In the genomic region with DNA sequence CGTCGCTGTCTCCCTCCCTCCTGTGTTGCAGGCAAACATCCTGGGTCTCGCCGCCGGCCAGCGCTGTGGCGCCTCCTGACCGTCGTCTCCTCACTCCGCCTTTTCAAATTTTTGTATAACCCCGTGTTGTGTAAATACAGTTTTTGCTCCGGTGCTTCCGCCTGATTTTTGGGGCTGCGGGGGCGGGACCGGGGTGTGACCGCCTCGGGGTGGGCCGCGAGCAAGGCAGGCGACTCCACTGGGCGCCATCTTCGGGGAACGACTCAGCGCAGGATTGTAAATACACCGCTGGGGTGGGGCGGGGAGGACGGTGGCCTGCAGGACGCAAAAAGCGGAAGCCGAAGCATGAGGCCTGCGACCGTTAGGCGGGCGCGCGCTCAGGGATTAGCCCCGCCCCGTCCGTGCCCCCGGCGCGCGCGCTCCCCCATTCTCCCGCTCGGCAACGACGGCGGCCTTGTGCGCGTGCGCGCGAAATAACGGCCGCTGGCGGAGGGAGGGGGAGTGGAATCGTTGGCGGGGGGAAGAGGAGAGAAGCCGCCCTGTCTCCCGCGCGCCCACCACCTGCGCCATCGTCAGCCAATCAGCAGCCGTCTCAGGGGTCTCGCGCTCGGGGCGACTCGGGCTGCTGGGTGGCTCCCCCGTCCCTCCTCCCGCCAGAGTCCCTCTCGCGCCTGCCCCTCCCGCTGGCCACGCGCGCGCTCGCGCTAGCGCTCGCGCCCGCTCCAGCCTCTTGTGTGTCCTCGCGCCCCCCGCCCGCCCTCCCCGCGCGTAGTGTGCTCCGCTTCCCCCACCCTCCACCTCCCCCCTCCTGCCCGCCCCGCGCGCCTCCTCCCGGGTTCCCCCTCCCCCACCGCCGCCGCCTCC, we compare ENCODE assay signal across 8 cellular contexts. TPM values are rescaled to one million over a fixed set of nuclear protein-coding genes. Genes with fewer than 3 reads are reported as not detected.
DNase-seq lines count a peak whose midpoint lies in the region; ATAC-seq and TF ChIP-seq lines count a peak whose summit lies in the region.

No MANE protein-coding gene starts in this region.

- CTCF ChIA-PET in PC-3 (lab: Charles Lee): no interaction called here

- peak overlapping the region; percentile 61 for H2AFZ ChIP-seq in PC-3 (ENCODE audit: low read length)

- H3K4me1 Mint-ChIP-seq in IgD-negative memory B cell: peaks cover 23 to 28% (median 26%) of the 10 kb centered on the region in 3 donors
- peaks cover 39% of the 10 kb centered on the region for H3K4me1 Mint-ChIP-seq in activated T-cell treated with anti-CD3 and anti-CD28 coated beads, Interleukin-2, amount 50 U/mL, for 24 hours (ENCODE audit: low read depth)

- H3K4me2 ChIP-seq in PC-3 (ENCODE audit: low read length): peak overlapping the region; percentile 89

- peaks cover 29% of the 10 kb centered on the region for H3K4me1 ChIP-seq in PC-3 (ENCODE audit: insufficient read depth, low read length)

- H3K36me3 ChIP-seq in PC-3 (ENCODE audit: low read depth, low read length): peaks cover 10% of the 10 kb centered on the region; the same call in 1 of the 2 replicates

- TF ChIP-seq CTCF in PC-3 (conservative IDR thresholded peaks at IDR 0.05; ENCODE audit: low read depth, low read length) (no peak), epithelial cell of proximal tubule (conservative IDR thresholded peaks at IDR 0.05; ENCODE audit: low read depth, low read length) (no peak)

- no peaks in the 10 kb centered on the region for H3K9me3 Mint-ChIP-seq in IgD-negative memory B cell
- H3K9me3 Mint-ChIP-seq in activated T-cell treated with anti-CD3 and anti-CD28 coated beads, Interleukin-2, amount 50 U/mL, for 24 hours: no peaks in the 10 kb centered on the region

- BruUV-seq in PC-3 (replicated peaks; lab: Mats Ljungman, UMichigan): no TSS peak

- no peaks in the 10 kb centered on the region for H3K27me3 Mint-ChIP-seq in IgD-negative memory B cell
- no peaks in the 10 kb centered on the region for H3K27me3 Mint-ChIP-seq in activated T-cell treated with anti-CD3 and anti-CD28 coated beads, Interleukin-2, amount 50 U/mL, for 24 hours

- POLR2A ChIA-PET in PC-3 (lab: Charles Lee; ENCODE audit: unreplicated experiment): interaction anchor here (0.5 kb wide), 1 partner anchor 9 kb away, joined by 4 read pairs; no protein-coding TSS in a partner anchor

- H3K9ac ChIP-seq in PC-3 (ENCODE audit: low read length): peak overlapping the region; percentile 79

- intact Hi-C loops in PC-3 (cut with micrococcal nuclease): loop anchor here (5.0 kb wide), 1 partner anchor 103 kb away; no protein-coding TSS in a partner anchor

- H3K79me2 ChIP-seq in PC-3 (ENCODE audit: low read length): peaks cover 32% of the 10 kb centered on the region

- peak overlapping the region; percentile 68 for H3K4me3 ChIP-seq in PC-3 (ENCODE audit: low read length)
- peak overlapping the region; percentile 81 for H3K4me3 ChIP-seq in epithelial cell of proximal tubule (ENCODE audit: low read depth, low read length)

- H3K27ac ChIP-seq in PC-3 (ENCODE audit: low read length): peak overlapping the region; percentile 75

- no peaks in the 10 kb centered on the region for H3K9me2 ChIP-seq in PC-3 (replicated peaks; ENCODE audit: low read length)

- ATAC-seq in GM21529 (IDR thresholded peaks at IDR 0.05; ENCODE audit: unreplicated experiment): peak; percentile 52
- peak; percentile 45 for ATAC-seq in PC-3

- peak overlapping the region; percentile 95 to 100 (median 99) for H3K27ac Mint-ChIP-seq in IgD-negative memory B cell
- peak overlapping the region; percentile 99 for H3K27ac Mint-ChIP-seq in activated T-cell treated with anti-CD3 and anti-CD28 coated beads, Interleukin-2, amount 50 U/mL, for 24 hours

- peaks cover 5% of the 10 kb centered on the region for H3K36me3 Mint-ChIP-seq in IgD-negative memory B cell
- peaks cover 76% of the 10 kb centered on the region for H3K36me3 Mint-ChIP-seq in activated T-cell treated with anti-CD3 and anti-CD28 coated beads, Interleukin-2, amount 50 U/mL, for 24 hours (ENCODE audit: low read depth)

- H3F3A ChIP-seq in PC-3 (ENCODE audit: low read length, unreplicated experiment): no peaks in the 10 kb centered on the region

- 0 out of 2 replicates have a peak, but pooled peaks cover 6% of the 10 kb centered on the region for H4K20me1 ChIP-seq in PC-3 (ENCODE audit: low read length)

- peak; percentile 96 for DNase-seq in DMS153 (lab: John Stamatoyannopoulos, UW)
- peak; percentile 93 for DNase-seq in PC-3
- peak; percentile 98 for DNase-seq in activated T-cell treated with anti-CD3 and anti-CD28 coated beads, Interleukin-2, amount 50 U/mL, for 24 hours
- no peak for DNase-seq in epithelial cell of proximal tubule (ENCODE audit: low read depth)
- DNase-seq in mucosa of gallbladder (ENCODE audit: low spot score): peak; percentile 98
- peak; percentile 95 to 97 for DNase-seq in stimulated activated CD8-positive, alpha-beta memory T cell treated with anti-CD3 and anti-CD28 coated beads, Interleukin-4, amount 100 ng/mL, for 1 hour (ENCODE audit: low read depth in 2 of 2, low spot score in 1 of 2)

- no peaks in the 10 kb centered on the region for H3K9me3 ChIP-seq in PC-3 (ENCODE audit: low read length)

- H3K27me3 ChIP-seq in PC-3 (ENCODE audit: low read length): no peaks in the 10 kb centered on the region

- H3K4me3 Mint-ChIP-seq in IgD-negative memory B cell: peak overlapping the region; percentile 96 to 100 (median 100)
- H3K4me3 Mint-ChIP-seq in activated T-cell treated with anti-CD3 and anti-CD28 coated beads, Interleukin-2, amount 50 U/mL, for 24 hours: peak overlapping the region; percentile 91

RNA-seq across cellular contexts. Expression of a gene that starts 0.9 kb away (rescaled TPM):
- 22.9 TPM for polyA plus RNA-seq in IgD-negative memory B cell
- 279 and 358 TPM in 2 replicates for total RNA-seq in PC-3 (2014; rRNA removed)
- total RNA-seq in epithelial cell of proximal tubule: 174 and 293 TPM in 2 replicates
- total RNA-seq in mucosa of gallbladder: 192 TPM

RNA-seq across cellular contexts. Expression of a gene that starts 6.5 kb away (rescaled TPM):
- polyA plus RNA-seq in IgD-negative memory B cell: not detected
- total RNA-seq in PC-3 (2014; rRNA removed) (0.35 and 0.40 TPM in 2 replicates), epithelial cell of proximal tubule (0.35 TPM in 1 of 2 replicates, not detected in the other), mucosa of gallbladder (20.8 TPM)

RNA-seq across cellular contexts. Expression of a gene that starts 10.5 kb away (rescaled TPM):
- polyA plus RNA-seq in IgD-negative memory B cell: 59.6 TPM
- 53.8 and 76.7 TPM in 2 replicates for total RNA-seq in PC-3 (2014; rRNA removed)
- total RNA-seq in epithelial cell of proximal tubule: 62.3 and 63.2 TPM in 2 replicates
- 38.9 TPM for total RNA-seq in mucosa of gallbladder

RNA-seq across cellular contexts. Expression of a gene that starts 14.8 kb away (rescaled TPM):
- polyA plus RNA-seq in IgD-negative memory B cell: 90.3 TPM
- total RNA-seq in PC-3 (2014; rRNA removed): 27.3 and 36.1 TPM in 2 replicates
- 179 and 205 TPM in 2 replicates for total RNA-seq in epithelial cell of proximal tubule
- total RNA-seq in mucosa of gallbladder: 253 TPM

RNA-seq across cellular contexts. Expression of a gene that starts 14.9 kb away (rescaled TPM):
- polyA plus RNA-seq in IgD-negative memory B cell: 34.7 TPM
- total RNA-seq in PC-3 (2014; rRNA removed) (87.6 and 93.1 TPM in 2 replicates), epithelial cell of proximal tubule (105 and 118 TPM in 2 replicates), mucosa of gallbladder (21.6 TPM)

Comparison
In these comparisons a context has a peak if more than half of its experiments do, and no peak if none do; other contexts are left out.
1. RNA of a gene that starts 6.5 kb away (total RNA-seq): 20.8 TPM in mucosa of gallbladder (single experiment); 0.35 to 0.40 TPM in PC-3 and 0.35 TPM in epithelial cell of proximal tubule; every median in the first group is over 10 times any median in the second.